In the genomic region with DNA sequence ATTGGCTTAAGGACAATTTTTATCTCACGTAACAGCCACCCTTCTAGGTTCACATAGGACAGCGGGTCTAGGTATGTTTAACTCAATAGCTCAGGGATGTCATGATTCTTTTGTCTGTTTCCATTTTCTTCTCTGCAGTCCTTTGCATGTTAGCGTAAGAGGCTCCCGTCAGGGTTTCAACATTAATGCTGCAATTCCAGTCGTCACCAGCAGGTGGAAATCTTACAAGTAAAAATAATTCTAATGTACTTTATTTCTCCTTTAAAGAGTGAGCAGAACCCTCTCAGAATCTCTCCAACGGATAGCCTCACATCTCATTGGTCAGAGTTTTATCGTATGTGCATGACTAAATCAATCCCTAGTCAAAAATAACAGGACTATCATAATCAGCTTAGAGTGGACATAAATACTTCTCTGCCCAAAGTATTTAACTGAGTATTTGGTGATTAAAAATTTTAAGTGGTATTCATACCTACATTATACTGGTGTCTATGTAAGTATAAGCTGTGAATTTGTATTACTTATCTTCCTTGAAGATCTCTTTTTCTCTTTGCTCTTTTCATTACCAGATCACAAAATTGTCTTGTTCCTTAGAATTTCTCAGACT, we compare ENCODE assay signal across 9 cellular contexts.
DNase-seq lines count a peak whose midpoint lies in the region; ATAC-seq and TF ChIP-seq lines count a peak whose summit lies in the region.
"Had no signal": no experiment of that assay in that cellular context is flagged by ENCODE, and none has a peak within 500 bp of the region (broad histone marks: within the 10 kb centered on the region; RNA-seq: fewer than 3 reads in every experiment).

No MANE protein-coding gene starts in this region.

- no peak overlapping the region for H3K27ac ChIP-seq in A673 (ENCODE audit: low read depth, low read length, poor library complexity, severe bottlenecking)
- H3K27ac ChIP-seq: skin epidermis had no signal

- H3K4me3 Mint-ChIP-seq in activated naive CD8-positive, alpha-beta T cell treated with anti-CD3 and anti-CD28 coated beads for 36 hours, result no peak overlapping the region

- peak overlapping the region; percentile 37; the same call in 1 of the 2 replicates for H3K9ac ChIP-seq in ES-I3 (ENCODE audit: low read depth, low read length)

- CTCF ChIA-PET in A673 (lab: Charles Lee), result interaction anchor here (0.6 kb wide), 1 partner anchor 365 kb away, joined by 3 read pairs; no protein-coding TSS in a partner anchor

- peak; percentile 77 for ATAC-seq in HG02870 (IDR thresholded peaks at IDR 0.05; ENCODE audit: unreplicated experiment)
- ATAC-seq in HG02840 (IDR thresholded peaks at IDR 0.05; ENCODE audit: low FRiP score, unreplicated experiment), result no peak

- no peaks in the 10 kb centered on the region for H3K9me3 ChIP-seq in A673 (ENCODE audit: low read depth, low read length, poor library complexity, severe bottlenecking)
- H3K9me3 ChIP-seq in ES-I3 (ENCODE audit: control insufficient read depth, insufficient read depth, low read length), result no peaks in the 10 kb centered on the region

- POLR2A ChIA-PET in A673 (lab: Charles Lee; ENCODE audit: low non-redundant PET), result no interaction called here

- peak; percentile 77 for TF ChIP-seq CTCF in A673 (conservative IDR thresholded peaks at IDR 0.05; ENCODE audit: low read depth, low read length)

- H3K36me3 ChIP-seq in A673 (ENCODE audit: insufficient read depth, low read length, poor library complexity, severe bottlenecking), result no peaks in the 10 kb centered on the region
- no peaks in the 10 kb centered on the region for H3K36me3 ChIP-seq in ES-I3 (ENCODE audit: insufficient read depth, low read length)

- DNase-seq in A673 (ENCODE audit: low spot score) (peak; percentile 87), NCI-H69 (lab: John Stamatoyannopoulos, UW) (peak; percentile 64), iPS DF 4.7 (ENCODE audit: extremely low read depth, low spot score) (peak; percentile 71)
- DNase-seq in activated naive CD8-positive, alpha-beta T cell treated with anti-CD3 and anti-CD28 coated beads for 36 hours, result peak; percentile 8
- DNase-seq in stimulated activated CD4-positive, alpha-beta T cell treated with anti-CD3 and anti-CD28 coated beads, Interleukin-15, amount 100 ng/mL, for 48 hours (ENCODE audit: low read depth in 2 of 2), result peak; percentile 1 to 33

- H3K4me1 Mint-ChIP-seq in activated naive CD8-positive, alpha-beta T cell treated with anti-CD3 and anti-CD28 coated beads for 36 hours, result no peaks in the 10 kb centered on the region

- no peaks in the 10 kb centered on the region for H3K27me3 Mint-ChIP-seq in activated naive CD8-positive, alpha-beta T cell treated with anti-CD3 and anti-CD28 coated beads for 36 hours

- no peaks in the 10 kb centered on the region for H3K9me3 Mint-ChIP-seq in activated naive CD8-positive, alpha-beta T cell treated with anti-CD3 and anti-CD28 coated beads for 36 hours

- intact Hi-C loops in A673 (cut with micrococcal nuclease; ENCODE audit: unreplicated experiment), result loop anchor here (5.0 kb wide), 1 partner anchor 411 kb away; no protein-coding TSS in a partner anchor

- no TSS peak for BruUV-seq in A673 (replicated peaks; lab: Mats Ljungman, UMichigan)

- no peak overlapping the region for H3K4me3 ChIP-seq in A673 (ENCODE audit: low read depth, low read length, poor library complexity, severe bottlenecking)
- H3K4me3 ChIP-seq: skin epidermis had no signal

- no peaks in the 10 kb centered on the region for H3K27me3 ChIP-seq in A673 (replicated peaks; ENCODE audit: insufficient read depth, low read depth, low read length, poor library complexity)

- no peak overlapping the region for H3K27ac Mint-ChIP-seq in activated naive CD8-positive, alpha-beta T cell treated with anti-CD3 and anti-CD28 coated beads for 36 hours

- H3K36me3 Mint-ChIP-seq in activated naive CD8-positive, alpha-beta T cell treated with anti-CD3 and anti-CD28 coated beads for 36 hours, result no peaks in the 10 kb centered on the region

- H3K4me1 ChIP-seq in A673 (ENCODE audit: insufficient read depth, low read length, poor library complexity, severe bottlenecking) (peaks cover 7% of the 10 kb centered on the region), ES-I3 (ENCODE audit: insufficient read depth, low read length) (no peaks in the 10 kb centered on the region)

Comparison
In these comparisons a context has a peak if more than half of its experiments do, and no peak if none do; other contexts are left out.
1. DNase-seq: peak in every context shown above with its lines; median percentile 87 in A673; 71 in iPS DF 4.7; 64 in NCI-H69; 17 in stimulated activated CD4-positive, alpha-beta T cell treated with anti-CD3 and anti-CD28 coated beads, Interleukin-15, amount 100 ng/mL, for 48 hours; 8 in activated naive CD8-positive, alpha-beta T cell treated with anti-CD3 and anti-CD28 coated beads for 36 hours.